Comparison of ENCODE assay signal across 11 cellular contexts in genomic region chrX:142089193-142089592, GRCh38.
DNase-seq lines count a peak whose midpoint lies in the region; TF ChIP-seq lines count a peak whose summit lies in the region.
"Had no signal": no experiment of that assay in that cellular context is flagged by ENCODE, and none has a peak within 500 bp of the region (broad histone marks: within the 10 kb centered on the region; RNA-seq: fewer than 3 reads in every experiment).

No MANE protein-coding gene starts in this region.

- no peak overlapping the region for H3K27ac Mint-ChIP-seq in brain
- H3K27ac Mint-ChIP-seq: stimulated activated memory B cell treated with anti-CD40 and anti-IgM and Interleukin-4, amounts not matched to agents 10 μg/mL and 1 μg/mL and 100 μg/mL, for 72 hours had no signal

- no peak overlapping the region for H3K27ac ChIP-seq in Peyer's patch
- H3K27ac ChIP-seq: heart left ventricle, KMS-11 had no signal

- DNase-seq in Daoy (ENCODE audit: low read depth) = peak; percentile 3
- DNase-seq in midbrain (lab: John Stamatoyannopoulos, UW) = peak; percentile 67
- no peak for DNase-seq in activated CD4-positive, alpha-beta T cell treated with anti-CD3 and anti-CD28 coated beads, Interleukin-2, amount 50 U/mL, for 48 hours
- DNase-seq in NCI-H187 (lab: John Stamatoyannopoulos, UW) = no peak
- DNase-seq in retina = no peak
- no peak for DNase-seq in Peyer's patch
- DNase-seq: heart left ventricle had no signal

- no peak for TF ChIP-seq POLR2A in Peyer's patch (IDR thresholded peaks at IDR 0.05)

- H3K27me3 ChIP-seq in Peyer's patch = no peaks in the 10 kb centered on the region
- H3K27me3 ChIP-seq: heart left ventricle had no signal

- H3K4me1 Mint-ChIP-seq in brain = no peaks in the 10 kb centered on the region
- H3K4me1 Mint-ChIP-seq: stimulated activated memory B cell treated with anti-CD40 and anti-IgM and Interleukin-4, amounts not matched to agents 10 μg/mL and 1 μg/mL and 100 μg/mL, for 72 hours had no signal

- no peak overlapping the region for H3K4me3 ChIP-seq in Peyer's patch
- H3K4me3 ChIP-seq: heart left ventricle had no signal

- H3K9me3 ChIP-seq in Peyer's patch = no peaks in the 10 kb centered on the region
- H3K9me3 ChIP-seq: heart left ventricle had no signal

- no peaks in the 10 kb centered on the region for H3K4me1 ChIP-seq in Peyer's patch
- H3K4me1 ChIP-seq: heart left ventricle had no signal

- H3K9me3 Mint-ChIP-seq in brain = no peaks in the 10 kb centered on the region
- H3K9me3 Mint-ChIP-seq: stimulated activated memory B cell treated with anti-CD40 and anti-IgM and Interleukin-4, amounts not matched to agents 10 μg/mL and 1 μg/mL and 100 μg/mL, for 72 hours had no signal

- no peaks in the 10 kb centered on the region for H3K36me3 Mint-ChIP-seq in brain
- H3K36me3 Mint-ChIP-seq: stimulated activated memory B cell treated with anti-CD40 and anti-IgM and Interleukin-4, amounts not matched to agents 10 μg/mL and 1 μg/mL and 100 μg/mL, for 72 hours had no signal

- no peaks in the 10 kb centered on the region for H3K36me3 ChIP-seq in Peyer's patch
- H3K36me3 ChIP-seq: heart left ventricle had no signal

- TF ChIP-seq CTCF in LNCAP (IDR thresholded peaks at IDR 0.05) = peak; percentile 38
- peak; percentile 24 to 42 for TF ChIP-seq CTCF in brain (conservative IDR thresholded peaks at IDR 0.05)
- TF ChIP-seq CTCF in Peyer's patch (IDR thresholded peaks at IDR 0.05) = no peak

- H3K4me3 Mint-ChIP-seq in brain = no peak overlapping the region
- H3K4me3 Mint-ChIP-seq: stimulated activated memory B cell treated with anti-CD40 and anti-IgM and Interleukin-4, amounts not matched to agents 10 μg/mL and 1 μg/mL and 100 μg/mL, for 72 hours had no signal

- H3K27me3 Mint-ChIP-seq in brain = no peaks in the 10 kb centered on the region
- H3K27me3 Mint-ChIP-seq: stimulated activated memory B cell treated with anti-CD40 and anti-IgM and Interleukin-4, amounts not matched to agents 10 μg/mL and 1 μg/mL and 100 μg/mL, for 72 hours had no signal

Comparison
In these comparisons a context has a peak if more than half of its experiments do, and no peak if none do; other contexts are left out.
1. DNase-seq: peak in Daoy (single experiment) and midbrain (single experiment); none in activated CD4-positive, alpha-beta T cell treated with anti-CD3 and anti-CD28 coated beads, Interleukin-2, amount 50 U/mL, for 48 hours (0 of 2), NCI-H187 (0 of 2), retina (single experiment) and Peyer's patch (0 of 3).
2. CTCF ChIP-seq: peak in LNCAP (single experiment) and brain (2 of 2); none in Peyer's patch (0 of 6).